In genomic region chr3:57397175-57398026, GRCh38 we compare ENCODE assay signal across 9 cellular contexts.
A peak's percentile ranks its signal among the peaks of the same experiment; 100 is the strongest.
DNase-seq lines count a peak whose midpoint lies in the region; ATAC-seq and TF ChIP-seq lines count a peak whose summit lies in the region.
"Had no signal": no experiment of that assay in that cellular context is flagged by ENCODE, and none has a peak within 500 bp of the region (broad histone marks: within the 10 kb centered on the region; RNA-seq: fewer than 3 reads in every experiment).

No MANE protein-coding gene starts in this region.

- peak; percentile 98 for TF ChIP-seq CTCF in astrocyte of the cerebellum (IDR thresholded peaks at IDR 0.05; ENCODE audit: low read depth, low read length, missing control alignments)

- ATAC-seq in GM21786 (IDR thresholded peaks at IDR 0.05; ENCODE audit: unreplicated experiment), result peak; percentile 96

- DNase-seq in NCI-H1092 treated with DMSO at 0.1 percent for 48 hours (lab: John Stamatoyannopoulos, UW), result peak; percentile 2
- DNase-seq in NCI-H1092 (lab: John Stamatoyannopoulos, UW), result no peak
- peak; percentile 20 for DNase-seq in KG1 (lab: John Stamatoyannopoulos, UW)
- peak; percentile 23 for DNase-seq in T1000 (lab: John Stamatoyannopoulos, UW)
- DNase-seq in astrocyte of the cerebellum (ENCODE audit: low read depth), result peak; percentile 33
- DNase-seq in islet precursor cell, result peak; percentile 79
- DNase-seq in stimulated activated CD4-positive, alpha-beta T cell treated with anti-CD3 and anti-CD28 coated beads, TNF-alpha, amount 100 ng/mL, for 1 hour (ENCODE audit: low read depth in 3 of 3, low spot score in 1 of 3), result peak; percentile 6 to 27 (median 20)

- in situ Hi-C loops in astrocyte of the cerebellum (cut with HindIII; ENCODE audit: low sequenced_read_pairs), result no loop called here

- no peak overlapping the region for H3K4me3 ChIP-seq in astrocyte of the cerebellum (ENCODE audit: low read depth, low read length)
- H3K4me3 ChIP-seq: BLaER1 treated with 17β-estradiol and CSF1 and Interleukin-3, amounts not matched to agents 10 nM and 100 nM had no signal
